In genomic region chr17:19387921-19388521, GRCh38 we compare ENCODE assay signal across 9 cellular contexts. TPM values are rescaled to one million over a fixed set of nuclear protein-coding genes. Genes with fewer than 3 reads are reported as not detected.
DNase-seq lines count a peak whose midpoint lies in the region; ATAC-seq, FAIRE-seq and TF ChIP-seq lines count a peak whose summit lies in the region.
"Had no signal": no experiment of that assay in that cellular context is flagged by ENCODE, and none has a peak within 500 bp of the region (broad histone marks: within the 10 kb centered on the region; RNA-seq: fewer than 3 reads in every experiment).

No MANE protein-coding gene starts in this region.

- peaks cover 16% of the 10 kb centered on the region for H3K27me3 Mint-ChIP-seq in activated CD4-positive, alpha-beta T cell treated with anti-CD3 and anti-CD28 coated beads, Interleukin-2, amount 10 ng/mL, durations not matched to agents 7 days and 5 days

- H3K4me3 Mint-ChIP-seq in activated CD4-positive, alpha-beta T cell treated with anti-CD3 and anti-CD28 coated beads, Interleukin-2, amount 10 ng/mL, durations not matched to agents 7 days and 5 days, result no peak overlapping the region

- POLR2A ChIA-PET in activated CD4-positive, alpha-beta T cell treated with anti-CD3 and anti-CD28 coated beads, Interleukin-2, amount 10 ng/mL, durations not matched to agents 7 days and 5 days (lab: Charles Lee), result no interaction called here

- H3K36me3 ChIP-seq in WERI-Rb-1 (peaks cover 33% of the 10 kb centered on the region), small intestine (ENCODE audit: control insufficient read depth in 2 of 2, insufficient read depth in 2 of 2, low read length in 2 of 2) (peaks cover 0 to 4% of the 10 kb centered on the region in 2 donors)

- no peak overlapping the region for H3K4me3 ChIP-seq in WERI-Rb-1 (ENCODE audit: low read depth, low read length)
- H3K4me3 ChIP-seq in small intestine (ENCODE audit: low read depth in 1 of 2, low read length in 2 of 2), result no peak overlapping the region

- peaks cover 8 to 12% of the 10 kb centered on the region in 2 donors for H3K4me1 ChIP-seq in small intestine (ENCODE audit: control insufficient read depth in 2 of 2, insufficient read depth in 1 of 2, low read depth in 1 of 2, low read length in 1 of 2)

- 52 to 67% (median 53%) methylated on average over 2 of the region's 2 CpGs for WGBS in small intestine, 3 donors

- intact Hi-C loops in left ventricle myocardium superior (cut with micrococcal nuclease), result no loop called here

- TF ChIP-seq CTCF in WERI-Rb-1 (IDR thresholded peaks at IDR 0.05; ENCODE audit: low read depth, low read length), result no peak

- H3K27me3 ChIP-seq in WERI-Rb-1 (ENCODE audit: insufficient read depth, low read depth, severe bottlenecking), result no peaks in the 10 kb centered on the region
- H3K27me3 ChIP-seq in small intestine (ENCODE audit: control insufficient read depth in 2 of 2, insufficient read depth in 2 of 2, low read length in 2 of 2), result no peaks in the 10 kb centered on the region

- no peak for TF ChIP-seq POLR2A in GM12891 (IDR thresholded peaks at IDR 0.05; ENCODE audit: low read depth, low read length)

- peaks cover 7% of the 10 kb centered on the region for H3K4me1 Mint-ChIP-seq in activated CD4-positive, alpha-beta T cell treated with anti-CD3 and anti-CD28 coated beads, Interleukin-2, amount 10 ng/mL, durations not matched to agents 7 days and 5 days

- H3K9me3 Mint-ChIP-seq in activated CD4-positive, alpha-beta T cell treated with anti-CD3 and anti-CD28 coated beads, Interleukin-2, amount 10 ng/mL, durations not matched to agents 7 days and 5 days, result no peaks in the 10 kb centered on the region

- H3K36me3 Mint-ChIP-seq in activated CD4-positive, alpha-beta T cell treated with anti-CD3 and anti-CD28 coated beads, Interleukin-2, amount 10 ng/mL, durations not matched to agents 7 days and 5 days (ENCODE audit: low read depth), result peaks cover 11% of the 10 kb centered on the region

- H3K27ac Mint-ChIP-seq in activated CD4-positive, alpha-beta T cell treated with anti-CD3 and anti-CD28 coated beads, Interleukin-2, amount 10 ng/mL, durations not matched to agents 7 days and 5 days, result no peak overlapping the region

- FAIRE-seq in small intestine (lab: Jason Lieb, UNC) (no peak), GM12891 (lab: Jason Lieb, UNC) (no peak)

- CTCF ChIA-PET in activated CD4-positive, alpha-beta T cell treated with anti-CD3 and anti-CD28 coated beads, Interleukin-2, amount 10 ng/mL, durations not matched to agents 7 days and 5 days (lab: Charles Lee), result interaction anchor here (1.6 kb wide), 1 partner anchor 10 kb away, joined by 6 read pairs; the partner anchor contains the start of gene MAPK7

- peak; percentile 13 for ATAC-seq in left ventricle myocardium superior

- H3K9me3 ChIP-seq in WERI-Rb-1 (ENCODE audit: severe bottlenecking) (no peaks in the 10 kb centered on the region), small intestine (ENCODE audit: control insufficient read depth, low read depth) (no peaks in the 10 kb centered on the region)

- peak overlapping the region; percentile 99 for H3K27ac ChIP-seq in WERI-Rb-1
- H3K27ac ChIP-seq in small intestine (ENCODE audit: low read depth in 1 of 2, low read length in 1 of 2), result peak overlapping the region; percentile 63 to 87

- DNase-seq in H4 (ENCODE audit: low spot score), result peak; percentile 73
- DNase-seq in WERI-Rb-1, result no peak
- DNase-seq in left ventricle myocardium superior, result no peak
- DNase-seq in small intestine, result peak; percentile 87
- DNase-seq in UCSD-AML1 (lab: John Stamatoyannopoulos, UW; ENCODE audit: unreplicated experiment), result no peak
- DNase-seq in activated CD4-positive, alpha-beta T cell treated with anti-CD3 and anti-CD28 coated beads, Interleukin-2, amount 10 ng/mL, durations not matched to agents 7 days and 5 days, result no peak
- DNase-seq in GM12891 (ENCODE audit: insufficient read length, low spot score), result no peak
- no peak for DNase-seq in D341Med (ENCODE audit: low spot score)

TF ChIP-seq in GM12891, 5 proteins besides CTCF, POLR2A, EP300 and RAD21:
- TF ChIP-seq POLR2AphosphoS5 (IDR thresholded peaks at IDR 0.05; ENCODE audit: low read depth, low read length) (no peak), TAF1 (IDR thresholded peaks at IDR 0.05; ENCODE audit: low read depth, low read length) (no peak), POU2F2 (IDR thresholded peaks at IDR 0.05; ENCODE audit: low read depth, low read length) (no peak), PAX5 (IDR thresholded peaks at IDR 0.05; ENCODE audit: insufficient read depth, low read length, severe bottlenecking) (no peak), SPI1 (IDR thresholded peaks at IDR 0.05; ENCODE audit: low read depth, low read length) (no peak)

RNA-seq across cellular contexts. Expression of gene MFAP4, which starts 1.0 kb away (rescaled TPM):
- 122 and 168 TPM in 2 replicates for total RNA-seq in H4 (2014; rRNA removed; shearing (Covaris generic))
- 34.8 TPM for total RNA-seq in left ventricle myocardium superior
- 10 to 100 TPM in 2 of 3 donors, 1 to 10 TPM in 1; 2.2 to 54.0 (median 16.8) TPM for polyA plus RNA-seq in small intestine
- not detected for total RNA-seq in activated CD4-positive, alpha-beta T cell treated with anti-CD3 and anti-CD28 coated beads, Interleukin-2, amount 10 ng/mL, durations not matched to agents 7 days and 5 days
- 0.08 TPM for polyA plus RNA-seq in GM12891 (2012; ENCODE audit: low read depth, missing spikeins)
- total RNA-seq: NCI-H460 had no signal

RNA-seq across cellular contexts. Expression of gene MAPK7, which starts 9.7 kb away (rescaled TPM):
- 6.2 and 31.0 TPM in 2 replicates for total RNA-seq in H4 (2014; rRNA removed; shearing (Covaris generic))
- 10.7 TPM for total RNA-seq in left ventricle myocardium superior
- 10 to 100 TPM; 18.6 to 19.9 (median 18.9) TPM for polyA plus RNA-seq in small intestine
- total RNA-seq in activated CD4-positive, alpha-beta T cell treated with anti-CD3 and anti-CD28 coated beads, Interleukin-2, amount 10 ng/mL, durations not matched to agents 7 days and 5 days, result 10 to 100 TPM; 37.6 to 46.5 TPM
- 7.9 TPM for polyA plus RNA-seq in GM12891 (2012; ENCODE audit: low read depth, missing spikeins)

RNA-seq across cellular contexts. Expression of gene RNF112, which starts 23.0 kb away (rescaled TPM):
- 0.15 and 1.4 TPM in 2 replicates for total RNA-seq in H4 (2014; rRNA removed; shearing (Covaris generic))
- total RNA-seq in left ventricle myocardium superior, result 3.5 TPM
- polyA plus RNA-seq in small intestine, result 1 to 10 TPM; 1.1 to 5.6 (median 2.7) TPM
- total RNA-seq in activated CD4-positive, alpha-beta T cell treated with anti-CD3 and anti-CD28 coated beads, Interleukin-2, amount 10 ng/mL, durations not matched to agents 7 days and 5 days, result under 1 TPM; 0.58 to 0.67 TPM
- polyA plus RNA-seq in GM12891 (2012; ENCODE audit: low read depth, missing spikeins), result not detected

RNA-seq across cellular contexts. Expression of gene B9D1, which starts 25.5 kb away (rescaled TPM):
- 46.3 and 73.2 TPM in 2 replicates for total RNA-seq in H4 (2014; rRNA removed; shearing (Covaris generic))
- 5.9 TPM for total RNA-seq in left ventricle myocardium superior
- polyA plus RNA-seq in small intestine, result 10 to 100 TPM in 2 of 3 donors, 1 to 10 TPM in 1; 2.2 to 13.2 (median 12.5) TPM
- total RNA-seq in activated CD4-positive, alpha-beta T cell treated with anti-CD3 and anti-CD28 coated beads, Interleukin-2, amount 10 ng/mL, durations not matched to agents 7 days and 5 days, result 1 to 10 TPM; 1.3 to 1.6 TPM
- 15.3 TPM for polyA plus RNA-seq in GM12891 (2012; ENCODE audit: low read depth, missing spikeins)

Comparison
In these comparisons a context has a peak if more than half of its experiments do, and no peak if none do; other contexts are left out.
1. DNase-seq: peak in H4 (single experiment) and small intestine (single experiment); none in WERI-Rb-1 (single experiment), left ventricle myocardium superior (single experiment), UCSD-AML1 (single experiment), activated CD4-positive, alpha-beta T cell treated with anti-CD3 and anti-CD28 coated beads, Interleukin-2, amount 10 ng/mL, durations not matched to agents 7 days and 5 days (single experiment), GM12891 (single experiment) and D341Med (single experiment).
2. RNA of gene MFAP4, which starts 1.0 kb away (total RNA-seq): 122 to 168 TPM in H4 and 34.8 TPM in left ventricle myocardium superior (single experiment); not detected in activated CD4-positive, alpha-beta T cell treated with anti-CD3 and anti-CD28 coated beads, Interleukin-2, amount 10 ng/mL, durations not matched to agents 7 days and 5 days; every median in the first group is over 10 times any median in the second.